Comparison of ENCODE assay signal across 30 cellular contexts in the genomic region with DNA sequence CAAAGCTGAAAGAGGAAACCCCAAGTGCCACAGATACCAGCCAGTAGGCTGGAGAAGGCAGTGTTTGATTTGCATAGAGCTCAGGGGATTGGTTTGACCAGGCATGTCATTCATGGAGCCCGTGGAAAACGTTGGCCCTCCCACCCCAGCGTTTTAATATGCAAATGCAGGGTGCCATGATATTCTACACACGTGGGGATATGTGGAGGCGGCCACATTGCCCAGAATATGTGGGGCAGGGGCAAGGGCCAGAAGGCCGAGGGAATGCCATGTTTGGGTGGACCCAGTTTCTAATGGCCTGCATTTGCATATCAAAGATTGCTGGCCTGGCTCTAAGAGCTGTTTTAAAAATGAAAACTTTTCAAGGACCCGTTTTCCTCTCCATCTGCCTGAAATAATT.
"Had no signal": no experiment of that assay in that cellular context is flagged by ENCODE, and none has a peak within 500 bp of the region (broad histone marks: within the 10 kb centered on the region; RNA-seq: fewer than 3 reads in every experiment).

No MANE protein-coding gene starts in this region.

- H3K4me3 ChIP-seq: esophagus squamous epithelium, gastroesophageal sphincter, heart right ventricle had no signal

- H3K27ac ChIP-seq: brain microvascular endothelial cell, epithelial cell of prostate, gastroesophageal sphincter, heart right ventricle, WERI-Rb-1 had no signal

- H3K36me3 ChIP-seq: brain microvascular endothelial cell, esophagus squamous epithelium, gastroesophageal sphincter, heart right ventricle, WERI-Rb-1 had no signal

- H3K4me1 Mint-ChIP-seq: activated CD4-positive, alpha-beta T cell treated with anti-CD3 and anti-CD28 coated beads for 36 hours; activated CD4-positive, alpha-beta T cell treated with anti-CD3 and anti-CD28 coated beads, Interleukin-2, amount 10 ng/mL, durations not matched to agents 24 days and 14 days; activated CD8-positive, alpha-beta memory T cell treated with anti-CD3 and anti-CD28 coated beads, Interleukin-2, amount 10 ng/mL, durations not matched to agents 7 days and 5 days; activated naive CD4-positive, alpha-beta T cell treated with anti-CD3 and anti-CD28 coated beads, Interleukin-2, amount 10 ng/mL, durations not matched to agents 7 days and 5 days; activated naive CD8-positive, alpha-beta T cell treated with anti-CD3 and anti-CD28 coated beads, Interleukin-2, amount 10 ng/mL, durations not matched to agents 7 days and 5 days; central memory CD8-positive, alpha-beta T cell; T-cell had no signal

- H3K4me1 ChIP-seq: gastroesophageal sphincter, heart right ventricle had no signal

- H3K9me3 ChIP-seq: esophagus squamous epithelium, gastroesophageal sphincter, heart right ventricle had no signal

- H3K4me3 Mint-ChIP-seq: activated CD4-positive, alpha-beta memory T cell treated with anti-CD3 and anti-CD28 coated beads for 36 hours; activated CD4-positive, alpha-beta T cell treated with anti-CD3 and anti-CD28 coated beads for 36 hours; activated CD4-positive, alpha-beta T cell treated with anti-CD3 and anti-CD28 coated beads, Interleukin-2, amount 10 ng/mL, durations not matched to agents 24 days and 14 days; activated CD8-positive, alpha-beta memory T cell treated with anti-CD3 and anti-CD28 coated beads, Interleukin-2, amount 10 ng/mL, durations not matched to agents 7 days and 5 days; activated CD8-positive, alpha-beta T cell treated with anti-CD3 and anti-CD28 coated beads, Interleukin-2, amount 10 ng/mL, durations not matched to agents 7 days and 5 days; activated naive CD4-positive, alpha-beta T cell treated with anti-CD3 and anti-CD28 coated beads, Interleukin-2, amount 10 ng/mL, durations not matched to agents 7 days and 5 days; activated naive CD8-positive, alpha-beta T cell treated with anti-CD3 and anti-CD28 coated beads, Interleukin-2, amount 10 ng/mL, durations not matched to agents 7 days and 5 days; activated T-helper 1 cell treated with anti-CD3 and anti-CD28 coated beads, Interleukin-12 subunit alpha, Interleukin-12 subunit beta, Interleukin-2, Interleukin-4 antibody, amounts not matched to agents 30 ng/mL and 10 ng/mL and 1 ng/mL, durations not matched to agents 14 hours and 24 hours and 36 hours; central memory CD8-positive, alpha-beta T cell; T-cell; T-helper 1 cell treated with Interleukin-12 subunit alpha and Interleukin-12 subunit beta and Interleukin-4 antibody, amounts not matched to agents 30 μg/mL and 1 μg/mL, for 36 hours had no signal

- ATAC-seq: activated CD4-positive, alpha-beta T cell treated with anti-CD3 and anti-CD28 coated beads for 36 hours; activated CD8-positive, alpha-beta memory T cell treated with anti-CD3 and anti-CD28 coated beads, Interleukin-2, amount 10 ng/mL, durations not matched to agents 7 days and 5 days; activated CD8-positive, alpha-beta T cell treated with anti-CD3 and anti-CD28 coated beads, Interleukin-2, amount 10 ng/mL, durations not matched to agents 7 days and 5 days; activated naive CD4-positive, alpha-beta T cell treated with anti-CD3 and anti-CD28 coated beads, Interleukin-2, amount 50 U/mL, for 72 hours; gastroesophageal sphincter; heart right ventricle; T-cell had no signal

- H3K36me3 Mint-ChIP-seq: activated CD4-positive, alpha-beta memory T cell treated with anti-CD3 and anti-CD28 coated beads for 36 hours; activated CD8-positive, alpha-beta memory T cell treated with anti-CD3 and anti-CD28 coated beads, Interleukin-2, amount 10 ng/mL, durations not matched to agents 7 days and 5 days; activated naive CD4-positive, alpha-beta T cell treated with anti-CD3 and anti-CD28 coated beads, Interleukin-2, amount 10 ng/mL, durations not matched to agents 7 days and 5 days; activated naive CD4-positive, alpha-beta T cell treated with anti-CD3 and anti-CD28 coated beads, Interleukin-2, amount 50 U/mL, for 72 hours; activated naive CD8-positive, alpha-beta T cell treated with anti-CD3 and anti-CD28 coated beads, Interleukin-2, amount 10 ng/mL, durations not matched to agents 7 days and 5 days; T-cell had no signal

- H3K9me3 Mint-ChIP-seq: activated CD4-positive, alpha-beta memory T cell treated with anti-CD3 and anti-CD28 coated beads for 36 hours; activated CD4-positive, alpha-beta T cell treated with anti-CD3 and anti-CD28 coated beads, Interleukin-2, amount 10 ng/mL, durations not matched to agents 24 days and 14 days; activated naive CD4-positive, alpha-beta T cell treated with anti-CD3 and anti-CD28 coated beads, Interleukin-2, amount 10 ng/mL, durations not matched to agents 7 days and 5 days; activated naive CD4-positive, alpha-beta T cell treated with anti-CD3 and anti-CD28 coated beads, Interleukin-2, amount 50 U/mL, for 72 hours; activated naive CD8-positive, alpha-beta T cell treated with anti-CD3 and anti-CD28 coated beads, Interleukin-2, amount 10 ng/mL, durations not matched to agents 7 days and 5 days; activated T-helper 1 cell treated with anti-CD3 and anti-CD28 coated beads, Interleukin-12 subunit alpha, Interleukin-12 subunit beta, Interleukin-2, Interleukin-4 antibody, amounts not matched to agents 30 ng/mL and 10 ng/mL and 1 ng/mL, durations not matched to agents 14 hours and 24 hours and 36 hours; activated T-helper 2 cell treated with anti-CD3 and anti-CD28 coated beads, Interferon-gamma antibody, Interleukin-2, Interleukin-4, amounts not matched to agents 10 μg/mL and 5 μg/mL and 100 μg/mL, durations not matched to agents 14 hours and 24 hours and 36 hours; central memory CD8-positive, alpha-beta T cell; T-cell; T-helper 1 cell treated with Interleukin-12 subunit alpha and Interleukin-12 subunit beta and Interleukin-4 antibody, amounts not matched to agents 30 μg/mL and 1 μg/mL, for 36 hours had no signal

- H3K27me3 ChIP-seq: brain microvascular endothelial cell, esophagus squamous epithelium, gastroesophageal sphincter, heart right ventricle had no signal

- H3K27me3 Mint-ChIP-seq: activated CD4-positive, alpha-beta memory T cell treated with anti-CD3 and anti-CD28 coated beads for 36 hours; activated CD4-positive, alpha-beta T cell treated with anti-CD3 and anti-CD28 coated beads, Interleukin-2, amount 10 ng/mL, durations not matched to agents 24 days and 14 days; activated CD8-positive, alpha-beta memory T cell treated with anti-CD3 and anti-CD28 coated beads, Interleukin-2, amount 10 ng/mL, durations not matched to agents 7 days and 5 days; activated naive CD4-positive, alpha-beta T cell treated with anti-CD3 and anti-CD28 coated beads, Interleukin-2, amount 10 ng/mL, durations not matched to agents 7 days and 5 days; activated naive CD8-positive, alpha-beta T cell treated with anti-CD3 and anti-CD28 coated beads, Interleukin-2, amount 10 ng/mL, durations not matched to agents 7 days and 5 days; central memory CD8-positive, alpha-beta T cell had no signal

- H3K27ac Mint-ChIP-seq: activated CD4-positive, alpha-beta memory T cell treated with anti-CD3 and anti-CD28 coated beads for 36 hours; activated CD4-positive, alpha-beta T cell treated with anti-CD3 and anti-CD28 coated beads for 36 hours; activated CD4-positive, alpha-beta T cell treated with anti-CD3 and anti-CD28 coated beads, Interleukin-2, amount 10 ng/mL, durations not matched to agents 24 days and 14 days; activated CD8-positive, alpha-beta memory T cell treated with anti-CD3 and anti-CD28 coated beads, Interleukin-2, amount 10 ng/mL, durations not matched to agents 7 days and 5 days; activated CD8-positive, alpha-beta T cell treated with anti-CD3 and anti-CD28 coated beads, Interleukin-2, amount 10 ng/mL, durations not matched to agents 7 days and 5 days; activated naive CD4-positive, alpha-beta T cell treated with anti-CD3 and anti-CD28 coated beads, Interleukin-2, amount 10 ng/mL, durations not matched to agents 7 days and 5 days; activated naive CD4-positive, alpha-beta T cell treated with anti-CD3 and anti-CD28 coated beads, Interleukin-2, amount 50 U/mL, for 72 hours; activated naive CD8-positive, alpha-beta T cell treated with anti-CD3 and anti-CD28 coated beads, Interleukin-2, amount 10 ng/mL, durations not matched to agents 7 days and 5 days; activated T-helper 1 cell treated with anti-CD3 and anti-CD28 coated beads, Interleukin-12 subunit alpha, Interleukin-12 subunit beta, Interleukin-2, Interleukin-4 antibody, amounts not matched to agents 30 ng/mL and 10 ng/mL and 1 ng/mL, durations not matched to agents 14 hours and 24 hours and 36 hours; activated T-helper 2 cell treated with anti-CD3 and anti-CD28 coated beads, Interferon-gamma antibody, Interleukin-2, Interleukin-4, amounts not matched to agents 10 μg/mL and 5 μg/mL and 100 μg/mL, durations not matched to agents 14 hours and 24 hours and 36 hours; T-cell; T-helper 1 cell treated with Interleukin-12 subunit alpha and Interleukin-12 subunit beta and Interleukin-4 antibody, amounts not matched to agents 30 μg/mL and 1 μg/mL, for 36 hours had no signal

- DNase-seq: activated CD4-positive, alpha-beta memory T cell treated with anti-CD3 and anti-CD28 coated beads for 36 hours; activated CD4-positive, alpha-beta T cell treated with anti-CD3 and anti-CD28 coated beads for 36 hours; activated CD4-positive, alpha-beta T cell treated with anti-CD3 and anti-CD28 coated beads, Interleukin-2, amount 10 ng/mL, durations not matched to agents 24 days and 14 days; activated CD4-positive, CD25-positive, alpha-beta regulatory T cell; activated CD4-positive, CD25-positive, alpha-beta regulatory T cell treated with anti-CD3 and anti-CD28 coated beads, Interleukin-2, amount 50 U/mL, for 72 hours; activated CD8-positive, alpha-beta memory T cell treated with anti-CD3 and anti-CD28 coated beads, Interleukin-2, amount 10 ng/mL, durations not matched to agents 7 days and 5 days; activated CD8-positive, alpha-beta memory T cell treated with anti-CD3 and anti-CD28 coated beads, Interleukin-2, amount 50 U/mL, for 4 hours; activated CD8-positive, alpha-beta T cell treated with anti-CD3 and anti-CD28 coated beads, Interleukin-2, amount 10 ng/mL, durations not matched to agents 7 days and 5 days; activated effector memory CD4-positive, alpha-beta T cell treated with anti-CD3 and anti-CD28 coated beads, Interleukin-2, amount 50 U/mL, for 16 hours; activated naive CD4-positive, alpha-beta T cell treated with anti-CD3 and anti-CD28 coated beads, Interleukin-2, amount 10 ng/mL, durations not matched to agents 7 days and 5 days; activated naive CD8-positive, alpha-beta T cell treated with anti-CD3 and anti-CD28 coated beads, Interleukin-2, amount 10 ng/mL, durations not matched to agents 7 days and 5 days; activated T-cell treated with anti-CD3 and anti-CD28 coated beads, Interleukin-2, amount 50 U/mL, for 1 hour; activated T-cell treated with anti-CD3 and anti-CD28 coated beads, Interleukin-2, amount 50 U/mL, for 48 hours; brain microvascular endothelial cell; cortex of kidney; dermis blood vessel endothelial cell; effector CD8-positive, alpha-beta T cell; esophagus squamous epithelium; foreskin melanocyte; heart right ventricle; T-cell; T1000; WERI-Rb-1 had no signal
